ENCODE assay signal across 14 cellular contexts in genomic region chr1:161193561-161194235, GRCh38. TPM values are rescaled to one million over a fixed set of nuclear protein-coding genes. Genes with fewer than 3 reads are reported as not detected.
DNase-seq lines count a peak whose midpoint lies in the region; ATAC-seq, FAIRE-seq and TF ChIP-seq lines count a peak whose summit lies in the region.
"Had no signal": no experiment of that assay in that cellular context is flagged by ENCODE, and none has a peak within 500 bp of the region (broad histone marks: within the 10 kb centered on the region; RNA-seq: fewer than 3 reads in every experiment).

No MANE protein-coding gene starts in this region.

- H3K27me3 ChIP-seq in small intestine (ENCODE audit: control insufficient read depth in 2 of 2, insufficient read depth in 2 of 2, low read length in 2 of 2): no peaks in the 10 kb centered on the region
- H3K27me3 ChIP-seq: esophagus muscularis mucosa had no signal

- H3K9me3 ChIP-seq in small intestine (ENCODE audit: control insufficient read depth, low read depth): no peaks in the 10 kb centered on the region
- H3K9me3 ChIP-seq: esophagus muscularis mucosa had no signal

- ATAC-seq in HG03460 (IDR thresholded peaks at IDR 0.05; ENCODE audit: unreplicated experiment): no peak

- no peak for TF ChIP-seq CTCF in fibroblast of mammary gland (conservative IDR thresholded peaks at IDR 0.05; ENCODE audit: control insufficient read depth, insufficient read depth, low read depth, low read length)

- peak; percentile 93 for DNase-seq in Ammon's horn (ENCODE audit: low spot score)
- peak; percentile 50 to 63 for DNase-seq in SHP77 (lab: John Stamatoyannopoulos, UW)
- DNase-seq in fibroblast of mammary gland (ENCODE audit: low read depth): peak; percentile 49
- DNase-seq in occipital lobe (lab: John Stamatoyannopoulos, UW): peak; percentile 74
- DNase-seq in small intestine: no peak
- no peak for DNase-seq in NCI-H748 treated with DMSO at 0.1 percent for 48 hours (lab: John Stamatoyannopoulos, UW)
- no peak for DNase-seq in COLO829 (ENCODE audit: low spot score)
- DNase-seq: activated T-cell treated with anti-CD3 and anti-CD28 coated beads, Interleukin-2, amount 50 U/mL, for 48 hours; NCI-H1105; NCI-H524; nephron progenitor cell had no signal

- no peak overlapping the region for H3K4me3 ChIP-seq in fibroblast of mammary gland (ENCODE audit: control insufficient read depth, low read depth, low read length)
- H3K4me3 ChIP-seq in small intestine (ENCODE audit: low read depth in 1 of 2, low read length in 2 of 2): no peak overlapping the region

- FAIRE-seq in small intestine (lab: Jason Lieb, UNC): no peak

- H3K4me1 ChIP-seq in small intestine (ENCODE audit: control insufficient read depth in 2 of 2, insufficient read depth in 1 of 2, low read depth in 1 of 2, low read length in 1 of 2): peaks cover 0 to 3% of the 10 kb centered on the region in 2 donors

- no peaks in the 10 kb centered on the region for H3K36me3 ChIP-seq in small intestine (ENCODE audit: control insufficient read depth in 2 of 2, insufficient read depth in 2 of 2, low read length in 2 of 2)

- 79 to 92% (median 81%) methylated on average over 19 to 21 of the region's 21 CpGs for WGBS in small intestine, 3 donors

- no peak overlapping the region for H3K27ac ChIP-seq in small intestine (ENCODE audit: low read depth in 1 of 2, low read length in 1 of 2)
- H3K27ac ChIP-seq: VCaP had no signal

RNA-seq across cellular contexts. Expression of gene ADAMTS4, which starts 5.2 kb away (rescaled TPM):
- 0.62 TPM for total RNA-seq in occipital lobe
- 1 to 10 TPM in 1 of 3 donors, under 1 TPM in 2; under 0.01 to 7.9 (median 0.27) TPM for polyA plus RNA-seq in small intestine

RNA-seq across cellular contexts. Expression of gene NDUFS2, which starts 8.5 kb away (rescaled TPM):
- total RNA-seq in occipital lobe: 85.2 TPM
- polyA plus RNA-seq in small intestine: 100 to 1,000 TPM; 113 to 170 (median 128) TPM

RNA-seq across cellular contexts. Expression of gene B4GALT3, which starts 16.4 kb away (rescaled TPM):
- total RNA-seq in occipital lobe: 21.4 TPM
- polyA plus RNA-seq in small intestine: 10 to 100 TPM; 16.5 to 34.3 (median 25.1) TPM

RNA-seq across cellular contexts. Expression of gene FCER1G, which starts 21.4 kb away (rescaled TPM):
- 1.6 TPM for total RNA-seq in occipital lobe
- polyA plus RNA-seq in small intestine: 10 to 100 TPM; 11.6 to 79.8 (median 51.6) TPM

RNA-seq across cellular contexts. Expression of gene PPOX, which starts 27.5 kb away (rescaled TPM):
- 25.4 TPM for total RNA-seq in occipital lobe
- 10 to 100 TPM; 12.6 to 51.9 (median 18.1) TPM for polyA plus RNA-seq in small intestine

Comparison
In these comparisons a context has a peak if more than half of its experiments do, and no peak if none do; other contexts are left out.
1. DNase-seq: peak in Ammon's horn (single experiment), SHP77 (2 of 2), fibroblast of mammary gland (single experiment) and occipital lobe (single experiment); none in small intestine (single experiment), NCI-H748 treated with DMSO at 0.1 percent for 48 hours (single experiment) and COLO829 (single experiment).